ENCODE assay signal across 19 cellular contexts in genomic region chr7:94928168-94928707, GRCh38. TPM values are rescaled to one million over a fixed set of nuclear protein-coding genes. Genes with fewer than 3 reads are reported as not detected.
DNase-seq lines count a peak whose midpoint lies in the region; ATAC-seq, FAIRE-seq and TF ChIP-seq lines count a peak whose summit lies in the region.
"Had no signal": no experiment of that assay in that cellular context is flagged by ENCODE, and none has a peak within 500 bp of the region (broad histone marks: within the 10 kb centered on the region; RNA-seq: fewer than 3 reads in every experiment).

No MANE protein-coding gene starts in this region.

- H3K4me1 ChIP-seq in HEK293 (ENCODE audit: control insufficient read depth, insufficient read depth, low read length) (0 out of 2 replicates have a peak, but pooled peaks cover 5% of the 10 kb centered on the region), H1 (replicated peaks in 1 of 4; ENCODE audit: control insufficient read depth in 3 of 4, insufficient read depth in 4 of 4, low read length in 3 of 4) (no peaks in the 10 kb centered on the region; a peak in 1 of 7 replicates)
- H3K4me1 ChIP-seq: Caco-2 had no signal

- H3K27ac ChIP-seq in HEK293 (ENCODE audit: extremely low read depth, low read depth, low read length) (no peak overlapping the region), H1 (ENCODE audit: low read depth, low read length) (no peak overlapping the region)
- H3K27ac ChIP-seq: 22Rv1, BLaER1, C4-2B had no signal

- CTCF ChIA-PET in HEK293 (lab: Yijun Ruan, JAX) (no interaction called here), H1 (lab: Charles Lee; ENCODE audit: partially characterized antibody) (interaction anchor here (0.6 kb wide), 1 partner anchor 143 kb away, joined by 3 read pairs; no protein-coding TSS in a partner anchor)

- no peaks in the 10 kb centered on the region; the same call in 1 of the 2 replicates for H3K23me2 ChIP-seq in H1 (ENCODE audit: low read depth, low read length)

- no peak overlapping the region for H2BK15ac ChIP-seq in H1 (ENCODE audit: low read length)

- no peak overlapping the region for H2BK5ac ChIP-seq in H1 (ENCODE audit: low read depth, low read length)

- TF ChIP-seq CTCF in HEK293 (tag by site-specific recombination; IDR thresholded peaks at IDR 0.05) (no peak), H1 (IDR thresholded peaks at IDR 0.05; ENCODE audit: control extremely low read depth in 1 of 3, insufficient read depth in 1 of 3, low read depth in 1 of 3, low read length in 3 of 3) (no peak)

- H3K27me3 ChIP-seq in H1 (replicated peaks in 1 of 4; ENCODE audit: control insufficient read depth in 3 of 4, extremely low read depth in 1 of 4, insufficient read depth in 3 of 4, low read length in 3 of 4), result no peaks in the 10 kb centered on the region
- H3K27me3 ChIP-seq: BLaER1 had no signal

- no peak overlapping the region for H2AK5ac ChIP-seq in H1 (ENCODE audit: low read depth, low read length)

- POLR2A ChIA-PET in HEK293 (lab: Yijun Ruan, JAX), result no interaction called here
- POLR2A ChIA-PET in H1 (lab: Charles Lee; ENCODE audit: partially characterized antibody), result interaction anchor here (1.0 kb wide), 2 partner anchors 20 to 271 kb away, joined by 3 read pairs; no protein-coding TSS in a partner anchor

- FAIRE-seq in H1 (lab: Jason Lieb, UNC), result no peak
- FAIRE-seq: A204.1, G401.6, GM19239 had no signal

- no peak for ATAC-seq in GM21737 (IDR thresholded peaks at IDR 0.05; ENCODE audit: unreplicated experiment)
- ATAC-seq: CD8-positive, alpha-beta T cell; GM23338 had no signal

- no peaks in the 10 kb centered on the region for H3K36me3 ChIP-seq in HEK293 (ENCODE audit: control insufficient read depth in 2 of 2, insufficient read depth in 1 of 2, low read length in 2 of 2)
- no peaks in the 10 kb centered on the region for H3K36me3 ChIP-seq in H1 (ENCODE audit: control insufficient read depth in 2 of 4, insufficient read depth in 4 of 4, low read length in 3 of 4)
- H3K36me3 ChIP-seq: BLaER1, HAP-1 had no signal

- peaks cover 0 to 51% of the 10 kb centered on the region in 2 experiments; a peak in 2 of 4 replicates for H3K79me2 ChIP-seq in H1 (ENCODE audit: control insufficient read depth in 1 of 2, insufficient read depth in 2 of 2, low read length in 2 of 2)

- no peak overlapping the region for H3K9ac ChIP-seq in H1 (replicated peaks in 1 of 4; ENCODE audit: extremely low read depth in 1 of 4, low read depth in 3 of 4, low read length in 3 of 4)
- H3K9ac ChIP-seq: BLaER1 had no signal

- no peak overlapping the region for H4K91ac ChIP-seq in H1 (replicated peaks; ENCODE audit: insufficient read length, low read length)

- H3K18ac ChIP-seq in H1 (ENCODE audit: extremely low read depth, low read length), result no peak overlapping the region

- H3K4ac ChIP-seq in H1 (replicated peaks; ENCODE audit: insufficient read length, low read depth, low read length), result no peak overlapping the region

- no peak overlapping the region for H2BK20ac ChIP-seq in H1 (ENCODE audit: low read length)

- H3K9me3 ChIP-seq in HEK293 (ENCODE audit: control insufficient read depth, insufficient read depth, low read depth, low read length) (no peaks in the 10 kb centered on the region), H1 (ENCODE audit: insufficient read depth in 2 of 2, low read depth in 1 of 2, low read length in 1 of 2) (no peaks in the 10 kb centered on the region)
- H3K9me3 ChIP-seq: BLaER1, Caco-2, HAP-1 had no signal

- no peak overlapping the region for H2AFZ ChIP-seq in H1 (ENCODE audit: low read length)
- H2AFZ ChIP-seq: GM23338 had no signal

- H4K5ac ChIP-seq in H1 (ENCODE audit: insufficient read length, low read depth, low read length), result no peak overlapping the region

- no peak for TF ChIP-seq POLR2A in H1 (IDR thresholded peaks at IDR 0.05; ENCODE audit: control extremely low read depth in 1 of 2, low read depth in 2 of 2, low read length in 2 of 2)

- no peak overlapping the region for H2BK12ac ChIP-seq in H1 (ENCODE audit: low read depth, low read length)

- no peak overlapping the region for H4K8ac ChIP-seq in H1 (ENCODE audit: extremely low read depth, insufficient read depth, low read length)

- no peak overlapping the region for H3K56ac ChIP-seq in H1 (replicated peaks; ENCODE audit: insufficient read length, low read depth, low read length)

- H2BK120ac ChIP-seq in H1 (replicated peaks; ENCODE audit: low read depth, low read length), result no peak overlapping the region

- no peak overlapping the region for H3K23ac ChIP-seq in H1 (ENCODE audit: insufficient read length)

- TF ChIP-seq RAD21 in H1 (IDR thresholded peaks at IDR 0.05 in 1 of 2, conservative IDR thresholded peaks at IDR 0.05 in 1 of 2; ENCODE audit: low read depth in 2 of 2, low read length in 2 of 2), result no peak

- no peak overlapping the region for H3K14ac ChIP-seq in H1 (ENCODE audit: insufficient read length)

- no peaks in the 10 kb centered on the region for H3K79me1 ChIP-seq in H1 (ENCODE audit: low read depth, low read length)

- DNase-seq in SHP77 (lab: John Stamatoyannopoulos, UW) (peak; percentile 42 to 44), SHP77 treated with DMSO at 0.1 percent for 48 hours (lab: John Stamatoyannopoulos, UW) (no peak), H1 (ENCODE audit: low read depth in 1 of 2, low spot score in 2 of 2) (no peak), NOMO-1 treated with dmso at 0.1 percent for 144 hours (lab: John Stamatoyannopoulos, UW; ENCODE audit: unreplicated experiment) (no peak)
- DNase-seq: Caco-2; CD4-positive, CD25-positive, alpha-beta regulatory T cell; CD8-positive, alpha-beta T cell; DMS153; DND-41 had no signal

- no peak for TF ChIP-seq EP300 in H1 (IDR thresholded peaks at IDR 0.05; ENCODE audit: borderline replicate concordance in 1 of 2, low read depth in 2 of 2, low read length in 2 of 2)

- no peak overlapping the region for H3K4me2 ChIP-seq in H1 (ENCODE audit: insufficient read depth in 1 of 2, low read depth in 2 of 2, low read length in 2 of 2)
- H3K4me2 ChIP-seq: BLaER1, GM23338 had no signal

- no peaks in the 10 kb centered on the region for H4K20me1 ChIP-seq in H1 (replicated peaks in 1 of 2; ENCODE audit: control insufficient read depth in 1 of 2, insufficient read depth in 2 of 2, low read length in 2 of 2)
- H4K20me1 ChIP-seq: BLaER1 had no signal

- no peak overlapping the region for H3K4me3 ChIP-seq in HEK293 (ENCODE audit: low read depth, low read length)
- H3K4me3 ChIP-seq in H1 (ENCODE audit: extremely low read depth in 1 of 4, insufficient read depth in 2 of 4, low read depth in 3 of 4, low read length in 4 of 4), result no peak overlapping the region
- H3K4me3 ChIP-seq: BLaER1, GM23338, HAP-1 had no signal

TF ChIP-seq in HEK293, 187 proteins besides CTCF, POLR2A, EP300 and RAD21 (continues in another document):
- TF ChIP-seq ZNF639 (tag by site-specific recombination; IDR thresholded peaks at IDR 0.05), result no peak
- no peak for TF ChIP-seq ZNF423 (tag by site-specific recombination; IDR thresholded peaks at IDR 0.05)

TF ChIP-seq in H1, 55 proteins besides CTCF, POLR2A, EP300 and RAD21:
- TF ChIP-seq PHF8 (conservative IDR thresholded peaks at IDR 0.05; ENCODE audit: low read depth, low read length) (no peak), CREB1 (IDR thresholded peaks at IDR 0.05) (peak; percentile 23; the same call in 1 of the 2 replicates), SUZ12 (IDR thresholded peaks at IDR 0.05; ENCODE audit: low read length) (no peak)
- TF ChIP-seq, protein P1, sequence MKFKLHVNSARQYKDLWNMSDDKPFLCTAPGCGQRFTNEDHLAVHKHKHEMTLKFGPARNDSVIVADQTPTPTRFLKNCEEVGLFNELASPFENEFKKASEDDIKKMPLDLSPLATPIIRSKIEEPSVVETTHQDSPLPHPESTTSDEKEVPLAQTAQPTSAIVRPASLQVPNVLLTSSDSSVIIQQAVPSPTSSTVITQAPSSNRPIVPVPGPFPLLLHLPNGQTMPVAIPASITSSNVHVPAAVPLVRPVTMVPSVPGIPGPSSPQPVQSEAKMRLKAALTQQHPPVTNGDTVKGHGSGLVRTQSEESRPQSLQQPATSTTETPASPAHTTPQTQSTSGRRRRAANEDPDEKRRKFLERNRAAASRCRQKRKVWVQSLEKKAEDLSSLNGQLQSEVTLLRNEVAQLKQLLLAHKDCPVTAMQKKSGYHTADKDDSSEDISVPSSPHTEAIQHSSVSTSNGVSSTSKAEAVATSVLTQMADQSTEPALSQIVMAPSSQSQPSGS (IDR thresholded peaks at IDR 0.05; ENCODE audit: low read length), result no peak

RNA-seq across cellular contexts. Expression of gene PPP1R9A, which starts 20.8 kb away (rescaled TPM):
- 15.5 and 20.3 TPM in 2 replicates for total RNA-seq in H1 (2021; fragmentation: NEBNext Ultra II Directional; extraction: Animal tissue kit (Norgen Biotek cat#: 25700))
- 2.1 and 3.0 TPM in 2 replicates for polyA plus RNA-seq in H1 (2011; rRNA removed)
- 3.1 TPM for polyA plus RNA-seq in H1 (2011; cell fraction: cytosol; rRNA removed)
- polyA plus RNA-seq in H1 (2011; cell fraction: nucleus; rRNA removed), result 11.5 TPM
- polyA plus RNA-seq in H1 (2012, experiment 1 of 2), result 3.7 to 8.0 TPM (median 5.6 TPM) in 4 replicates
- 0.29 TPM for polyA plus RNA-seq in H1 (2012, experiment 2 of 2)
- polyA plus RNA-seq in H1 (2013, experiment 1 of 2), result 5.7 TPM
- polyA plus RNA-seq in H1 (2013, experiment 2 of 2), result 6.1 TPM
- polyA minus RNA-seq in H1 (2011; rRNA and poly(A)+ RNA removed), result 24.4 and 34.3 TPM in 2 replicates
- polyA minus RNA-seq in H1 (2011; cell fraction: cytosol; rRNA and poly(A)+ RNA removed), result 11.4 TPM
- 80.4 TPM for polyA minus RNA-seq in H1 (2011; cell fraction: nucleus; rRNA and poly(A)+ RNA removed)
- total RNA-seq: CD4-positive, CD25-positive, alpha-beta regulatory T cell had no signal
- polyA plus RNA-seq: CD4-positive, CD25-positive, alpha-beta regulatory T cell had no signal

Comparison
In these comparisons a context has a peak if more than half of its experiments do, and no peak if none do; other contexts are left out.
1. DNase-seq: peak in SHP77 (2 of 2); none in SHP77 treated with DMSO at 0.1 percent for 48 hours (single experiment), H1 (0 of 2) and NOMO-1 treated with dmso at 0.1 percent for 144 hours (single experiment).